Comparison of ENCODE assay signal across 1 cellular context in genomic region chr9:2634158-2634557, GRCh38.
TF ChIP-seq lines count a peak whose summit lies in the region.

No MANE protein-coding gene starts in this region.

TF ChIP-seq in SK-N-SH, 30 proteins besides CTCF, POLR2A, EP300 and RAD21 (continued from another document):
- TF ChIP-seq POLR2AphosphoS5 (IDR thresholded peaks at IDR 0.05; ENCODE audit: low read depth, low read length), result no peak
